ENCODE assay signal across 13 cellular contexts in genomic region chr17:15185625-15185991, GRCh38.
DNase-seq lines count a peak whose midpoint lies in the region; ATAC-seq and TF ChIP-seq lines count a peak whose summit lies in the region.
"Had no signal": no experiment of that assay in that cellular context is flagged by ENCODE, and none has a peak within 500 bp of the region (broad histone marks: within the 10 kb centered on the region; RNA-seq: fewer than 3 reads in every experiment).

No MANE protein-coding gene starts in this region.

- H3K27me3 ChIP-seq in adrenal gland, result no peaks in the 10 kb centered on the region
- no peaks in the 10 kb centered on the region for H3K27me3 ChIP-seq in heart left ventricle
- H3K27me3 ChIP-seq in smooth muscle cell (ENCODE audit: low read depth), result no peaks in the 10 kb centered on the region

- H3K9ac ChIP-seq in smooth muscle cell (ENCODE audit: low read depth), result no peak overlapping the region

- no peak overlapping the region for H2AFZ ChIP-seq in smooth muscle cell (ENCODE audit: low read depth)

- TF ChIP-seq CTCF in adrenal gland (IDR thresholded peaks at IDR 0.05), result no peak
- no peak for TF ChIP-seq CTCF in heart left ventricle (IDR thresholded peaks at IDR 0.05)
- TF ChIP-seq CTCF in smooth muscle cell (IDR thresholded peaks at IDR 0.05; ENCODE audit: borderline replicate concordance, insufficient read depth, poor library complexity, severe bottlenecking), result no peak

- H3K36me3 ChIP-seq in adrenal gland (replicated peaks in 1 of 2) (no peaks in the 10 kb centered on the region), heart left ventricle (no peaks in the 10 kb centered on the region), smooth muscle cell (ENCODE audit: low read depth) (no peaks in the 10 kb centered on the region)

- TF ChIP-seq POLR2A in adrenal gland (IDR thresholded peaks at IDR 0.05) (no peak), heart left ventricle (IDR thresholded peaks at IDR 0.05) (no peak)

- H3K4me3 ChIP-seq in adrenal gland (no peak overlapping the region), heart left ventricle (no peak overlapping the region), smooth muscle cell (no peak overlapping the region)

- H3K4me1 ChIP-seq in adrenal gland (replicated peaks in 1 of 2) (peaks cover 0 to 13% of the 10 kb centered on the region in 2 donors), heart left ventricle (peaks cover 0 to 17% (median 11%) of the 10 kb centered on the region in 12 donors), smooth muscle cell (ENCODE audit: low read depth) (no peaks in the 10 kb centered on the region)

- H3F3A ChIP-seq in smooth muscle cell (ENCODE audit: low read depth), result no peaks in the 10 kb centered on the region

- no peaks in the 10 kb centered on the region for H4K20me1 ChIP-seq in smooth muscle cell (ENCODE audit: low read depth)

- 11 to 22% (median 12%) methylated on average over 4 of the region's 4 CpGs for WGBS in adrenal gland, 4 donors
- WGBS in heart left ventricle, 4 donors, result 16 to 23% (median 19%) methylated on average over 4 of the region's 4 CpGs
- WGBS in smooth muscle cell (ENCODE audit: low lambda C conversion rate), result 33% methylated on average over 4 of the region's 4 CpGs

- no peaks in the 10 kb centered on the region for H3K79me2 ChIP-seq in smooth muscle cell (ENCODE audit: low read depth)

- DNase-seq in HCEC 1CT (peak; percentile 85), adrenal gland (peak; percentile 29 to 79 (median 69)), heart left ventricle (peak in 4 of 5 donors; percentile 31 to 60 (median 44)), smooth muscle cell (lab: John Stamatoyannopoulos, UW; ENCODE audit: unreplicated experiment) (no peak), glomerular visceral epithelial cell (ENCODE audit: extremely low spot score) (no peak), T-helper 1 cell (no peak), HT-29 (ENCODE audit: low spot score) (no peak), superior temporal gyrus (ENCODE audit: extremely low spot score) (no peak)
- DNase-seq: activated T-cell treated with anti-CD3 and anti-CD28 coated beads for 4 hours; effector memory CD4-positive, alpha-beta T cell; left colon; NCI-H526 treated with DMSO at 0.1 percent for 48 hours; T1000 had no signal

- H3K27ac ChIP-seq in adrenal gland (peak overlapping the region in 2 of 5 donors; percentile 42 to 66), heart left ventricle (peak overlapping the region in 3 of 12 donors; percentile 15 to 63 (median 38)), smooth muscle cell (ENCODE audit: low read depth) (no peak overlapping the region)

- no peaks in the 10 kb centered on the region for H3K9me3 ChIP-seq in adrenal gland (replicated peaks in 1 of 3)
- H3K9me3 ChIP-seq in heart left ventricle, result no peaks in the 10 kb centered on the region
- H3K9me3 ChIP-seq in smooth muscle cell (replicated peaks; ENCODE audit: low read depth), result no peaks in the 10 kb centered on the region

- peak; percentile 84 to 97 (median 96) for ATAC-seq in heart left ventricle
- ATAC-seq: left colon had no signal

- H3K4me2 ChIP-seq in smooth muscle cell, result peak overlapping the region; percentile 6

- intact Hi-C loops in adrenal gland (cut with DNase I) (no loop called here), heart left ventricle (cut with DNase I) (no loop called here)

Comparison
In these comparisons a context has a peak if more than half of its experiments do, and no peak if none do; other contexts are left out.
1. DNase-seq: peak in HCEC 1CT (single experiment), adrenal gland (7 of 7) and heart left ventricle (4 of 5); none in smooth muscle cell (single experiment), glomerular visceral epithelial cell (single experiment), T-helper 1 cell (0 of 5), HT-29 (single experiment) and superior temporal gyrus (single experiment).